1 cellular context compared by ENCODE assay signal in genomic region chr2:157836531-157836930, GRCh38.
TF ChIP-seq lines count a peak whose summit lies in the region.

No MANE protein-coding gene starts in this region.

TF ChIP-seq in HepG2, 621 proteins besides CTCF, POLR2A, EP300 and RAD21 (continued from another document):
- TF ChIP-seq SOX13 (IDR thresholded peaks at IDR 0.05) (no peak), SOX13 (CRISPR knock-in tag; conservative IDR thresholded peaks at IDR 0.05 in 1 of 2, IDR thresholded peaks at IDR 0.05 in 1 of 2) (0 out of 4 replicates have a peak, but pooled peaks of 1 of the 2 experiments have one; percentile 6), ZNF292 (CRISPR knock-in tag; IDR thresholded peaks at IDR 0.05; ENCODE audit: borderline replicate concordance, low read depth) (0 out of 2 replicates have a peak, but pooled peaks have one; percentile 33), ELF3 (CRISPR knock-in tag; IDR thresholded peaks at IDR 0.05) (peak; percentile 94), SRY (CRISPR knock-in tag; IDR thresholded peaks at IDR 0.05) (no peak), CEBPB (IDR thresholded peaks at IDR 0.05; ENCODE audit: borderline replicate concordance, low read depth, low read length) (peak; percentile 38; the same call in 1 of the 2 replicates), HNF4A (CRISPR knock-in tag; IDR thresholded peaks at IDR 0.05) (peak; percentile 77), ZNF207 (IDR thresholded peaks at IDR 0.05; ENCODE audit: borderline replicate concordance) (no peak), ZNF225 (CRISPR knock-in tag; IDR thresholded peaks at IDR 0.05) (no peak), TAF1 (CRISPR knock-in tag; IDR thresholded peaks at IDR 0.05) (no peak), ARID5B (CRISPR knock-in tag; IDR thresholded peaks at IDR 0.05) (peak; percentile 56), FOSL2 (CRISPR knock-in tag; IDR thresholded peaks at IDR 0.05) (peak; percentile 44), LCORL (IDR thresholded peaks at IDR 0.05) (no peak), LCORL (CRISPR knock-in tag; IDR thresholded peaks at IDR 0.05) (0 out of 2 replicates have a peak, but pooled peaks have one; percentile 23), NFRKB (IDR thresholded peaks at IDR 0.05) (no peak), ZNF629 (CRISPR knock-in tag; conservative IDR thresholded peaks at IDR 0.05) (no peak), RFX5 (IDR thresholded peaks at IDR 0.05; ENCODE audit: low read depth, low read length) (no peak), HNRNPUL1 (IDR thresholded peaks at IDR 0.05; ENCODE audit: low read depth, low read length) (no peak), TBX2 (CRISPR knock-in tag; IDR thresholded peaks at IDR 0.05; ENCODE audit: borderline replicate concordance) (0 out of 2 replicates have a peak, but pooled peaks have one; percentile 27), MTA1 (CRISPR knock-in tag; IDR thresholded peaks at IDR 0.05; ENCODE audit: borderline replicate concordance) (no peak), SSRP1 (CRISPR knock-in tag; IDR thresholded peaks at IDR 0.05) (0 out of 2 replicates have a peak, but pooled peaks have one; percentile 37), POLR2G (IDR thresholded peaks at IDR 0.05; ENCODE audit: low read depth, low read length) (no peak), HNF4G (IDR thresholded peaks at IDR 0.05; ENCODE audit: borderline replicate concordance, low read depth, low read length) (0 out of 2 replicates have a peak, but pooled peaks have one; percentile 7), HNF4G (CRISPR knock-in tag; IDR thresholded peaks at IDR 0.05; ENCODE audit: borderline replicate concordance, low read depth) (0 out of 2 replicates have a peak, but pooled peaks have one; percentile 26), SP1 (IDR thresholded peaks at IDR 0.05) (no peak), SP1 (CRISPR knock-in tag; IDR thresholded peaks at IDR 0.05) (0 out of 2 replicates have a peak, but pooled peaks have one; percentile 23), ZNF337 (CRISPR knock-in tag; IDR thresholded peaks at IDR 0.05; ENCODE audit: borderline replicate concordance, low read depth) (no peak), ELF1 (CRISPR knock-in tag; IDR thresholded peaks at IDR 0.05) (peak; percentile 59), GATAD2A (CRISPR knock-in tag; IDR thresholded peaks at IDR 0.05) (peak; percentile 50), LBX2 (CRISPR knock-in tag; IDR thresholded peaks at IDR 0.05; ENCODE audit: borderline replicate concordance) (no peak), SMYD3 (CRISPR knock-in tag; IDR thresholded peaks at IDR 0.05) (no peak), HINFP (CRISPR knock-in tag; IDR thresholded peaks at IDR 0.05; ENCODE audit: low read depth) (no peak), ZSCAN31 (CRISPR knock-in tag; IDR thresholded peaks at IDR 0.05; ENCODE audit: low read depth) (0 out of 2 replicates have a peak, but pooled peaks have one; percentile 43), ZNF644 (CRISPR knock-in tag; IDR thresholded peaks at IDR 0.05; ENCODE audit: low read depth) (peak; percentile 54; the same call in 1 of the 2 replicates)
